Comparison of ENCODE assay signal across 8 cellular contexts in genomic region chr22:33923660-33924246, GRCh38. TPM values are rescaled to one million over a fixed set of nuclear protein-coding genes. Genes with fewer than 3 reads are reported as not detected.
DNase-seq lines count a peak whose midpoint lies in the region; ATAC-seq and TF ChIP-seq lines count a peak whose summit lies in the region.

No MANE protein-coding gene starts in this region.

- POLR2A ChIA-PET in AG04449 (lab: Yijun Ruan, JAX): no interaction called here

- no peaks in the 10 kb centered on the region for H3K9me3 ChIP-seq in WERI-Rb-1 (ENCODE audit: severe bottlenecking)
- no peaks in the 10 kb centered on the region for H3K9me3 ChIP-seq in gastroesophageal sphincter
- no peaks in the 10 kb centered on the region for H3K9me3 ChIP-seq in osteoblast (ENCODE audit: low read depth, low read length)

- H3K4me3 ChIP-seq in AG04449 (ENCODE audit: low read depth, low read length) (no peak overlapping the region), WERI-Rb-1 (ENCODE audit: low read depth, low read length) (no peak overlapping the region), gastroesophageal sphincter (no peak overlapping the region), osteoblast (ENCODE audit: insufficient read depth, low read length) (no peak overlapping the region)

- no peak for DNase-seq in AG04449 (ENCODE audit: low read depth, low spot score)
- DNase-seq in GM04504 (ENCODE audit: low read depth): peak; percentile 34
- DNase-seq in NCI-H1436 treated with DMSO at 0.1 percent for 48 hours (lab: John Stamatoyannopoulos, UW): peak; percentile 29
- DNase-seq in WERI-Rb-1: peak; percentile 77
- peak; percentile 94 for DNase-seq in osteoblast (ENCODE audit: insufficient read length, low spot score, missing footprints)
- no peak for DNase-seq in GOT3 (lab: John Stamatoyannopoulos, UW)

- peaks cover 0 to 35% (median 11%) of the 10 kb centered on the region in 3 donors for H3K4me1 ChIP-seq in gastroesophageal sphincter
- peaks cover 13% of the 10 kb centered on the region for H3K4me1 ChIP-seq in osteoblast (ENCODE audit: insufficient read depth, low read length)

- H2AFZ ChIP-seq in osteoblast (ENCODE audit: low read length): no peak overlapping the region

- H3K4me2 ChIP-seq in osteoblast (ENCODE audit: insufficient read depth, low read length): no peak overlapping the region

- H3K27me3 ChIP-seq in WERI-Rb-1 (ENCODE audit: insufficient read depth, low read depth, severe bottlenecking) (peaks cover 9% of the 10 kb centered on the region), gastroesophageal sphincter (no peaks in the 10 kb centered on the region), osteoblast (ENCODE audit: insufficient read depth, low read length) (peaks cover 8% of the 10 kb centered on the region)

- peaks cover 3% of the 10 kb centered on the region for H4K20me1 ChIP-seq in osteoblast (ENCODE audit: insufficient read depth, low read length)

- peak; percentile 62 for TF ChIP-seq CTCF in AG04449 (IDR thresholded peaks at IDR 0.05; ENCODE audit: insufficient read depth, low read length, missing control alignments)
- TF ChIP-seq CTCF in WERI-Rb-1 (IDR thresholded peaks at IDR 0.05; ENCODE audit: low read depth, low read length): peak; percentile 56
- TF ChIP-seq CTCF in gastroesophageal sphincter (IDR thresholded peaks at IDR 0.05): peak; percentile 70 to 82 (median 78)
- TF ChIP-seq CTCF in osteoblast (IDR thresholded peaks at IDR 0.05; ENCODE audit: extremely low read depth, low read depth, low read length): peak; percentile 75

- H3K79me2 ChIP-seq in osteoblast (ENCODE audit: insufficient read depth, low read length): no peaks in the 10 kb centered on the region

- ATAC-seq in gastroesophageal sphincter (no peak), HG02571 (IDR thresholded peaks at IDR 0.05; ENCODE audit: unreplicated experiment) (no peak)

- CTCF ChIA-PET in AG04449 (lab: Yijun Ruan, JAX): interaction anchor here (0.6 to 3.9 kb wide), 35 partner anchors 9 to 1307 kb away, joined by 3 to 56 read pairs (median 4); no protein-coding TSS in a partner anchor

- 3 to 35% methylated on average over 3 to 17 of the region's 17 CpGs for WGBS in gastroesophageal sphincter (ENCODE audit: low coverage in 1 of 2), 2 donors

- no peak for TF ChIP-seq POLR2A in gastroesophageal sphincter (IDR thresholded peaks at IDR 0.05)

- H3K36me3 ChIP-seq in WERI-Rb-1 (no peaks in the 10 kb centered on the region), gastroesophageal sphincter (no peaks in the 10 kb centered on the region), osteoblast (ENCODE audit: insufficient read depth, low read length) (no peaks in the 10 kb centered on the region)

- H3K27ac ChIP-seq in WERI-Rb-1: no peak overlapping the region
- no peak overlapping the region for H3K27ac ChIP-seq in gastroesophageal sphincter
- H3K27ac ChIP-seq in osteoblast (ENCODE audit: low read depth, low read length): no peak overlapping the region

- no peak for TF ChIP-seq EP300 in gastroesophageal sphincter (IDR thresholded peaks at IDR 0.05)

RNA-seq across cellular contexts. Expression of gene LARGE1, which starts 3.5 kb away (rescaled TPM):
- total RNA-seq in gastroesophageal sphincter: 10 to 100 TPM; 23.0 to 67.8 (median 48.0) TPM
- 22.8 and 23.6 TPM in 2 replicates for total RNA-seq in osteoblast

Comparison
In these comparisons a context has a peak if more than half of its experiments do, and no peak if none do; other contexts are left out.
1. DNase-seq: peak in GM04504 (single experiment), NCI-H1436 treated with DMSO at 0.1 percent for 48 hours (single experiment), WERI-Rb-1 (single experiment) and osteoblast (single experiment); none in AG04449 (single experiment) and GOT3 (single experiment).
2. Peak in every context shown above with its lines, with median percentiles within 50 percentile points of each other: CTCF ChIP-seq.